In genomic region chr13:20127263-20127562, GRCh38 we compare ENCODE assay signal across 7 cellular contexts. TPM values are rescaled to one million over a fixed set of nuclear protein-coding genes. Genes with fewer than 3 reads are reported as not detected.
DNase-seq lines count a peak whose midpoint lies in the region; ATAC-seq and TF ChIP-seq lines count a peak whose summit lies in the region.

No MANE protein-coding gene starts in this region.

- H3K4me2 ChIP-seq in GM23248 (ENCODE audit: unreplicated experiment) (peak overlapping the region; percentile 85), OCI-LY3 (ENCODE audit: low read length) (peak overlapping the region; percentile 88)

- no peaks in the 10 kb centered on the region for H3K9me2 ChIP-seq in GM23248 (ENCODE audit: insufficient read depth)

- 28 to 31% methylated on average over 6 of the region's 6 CpGs for WGBS in GM23248 (ENCODE audit: low coverage in 1 of 2, low lambda C conversion rate in 2 of 2, missing lambda C conversion rate in 2 of 2), 2 experiments
- WGBS in esophagus muscularis mucosa, result 28% methylated on average over 6 of the region's 6 CpGs

- H3K4me3 ChIP-seq in GM23248 (peak overlapping the region; percentile 69), OCI-LY3 (ENCODE audit: low read length) (peak overlapping the region; percentile 87), esophagus muscularis mucosa (peak overlapping the region; percentile 63 to 75 (median 66))

- ATAC-seq in HG02970 (IDR thresholded peaks at IDR 0.05; ENCODE audit: low FRiP score, unreplicated experiment), result no peak

- H3K27ac ChIP-seq in GM23248 (peak overlapping the region; percentile 70), OCI-LY3 (ENCODE audit: low read length) (no peak overlapping the region), esophagus muscularis mucosa (replicated peaks in 1 of 4) (peak overlapping the region; percentile 83 to 89 (median 86))

- H3K9me3 ChIP-seq in GM23248 (ENCODE audit: low read depth) (no peaks in the 10 kb centered on the region), OCI-LY3 (ENCODE audit: insufficient read depth, low read length) (no peaks in the 10 kb centered on the region), esophagus muscularis mucosa (no peaks in the 10 kb centered on the region)

- no peak for TF ChIP-seq EP300 in esophagus muscularis mucosa (IDR thresholded peaks at IDR 0.05)

- H3K9ac ChIP-seq in GM23248 (peak overlapping the region; percentile 89), OCI-LY3 (ENCODE audit: low read length) (peak overlapping the region; percentile 69)

- peak overlapping the region; percentile 94 for H2AFZ ChIP-seq in GM23248
- H2AFZ ChIP-seq in OCI-LY3 (ENCODE audit: low read depth, low read length), result peak overlapping the region; percentile 91

- H3F3A ChIP-seq in GM23248 (ENCODE audit: insufficient read depth), result peaks cover 19% of the 10 kb centered on the region

- TF ChIP-seq POLR2A in esophagus muscularis mucosa (IDR thresholded peaks at IDR 0.05; ENCODE audit: low read depth), result no peak

- H3K36me3 ChIP-seq in GM23248 (ENCODE audit: low read depth), result no peaks in the 10 kb centered on the region
- no peaks in the 10 kb centered on the region for H3K36me3 ChIP-seq in OCI-LY3 (replicated peaks; ENCODE audit: low read depth, low read length)
- H3K36me3 ChIP-seq in esophagus muscularis mucosa, result no peaks in the 10 kb centered on the region

- H3K27me3 ChIP-seq in GM23248 (replicated peaks; ENCODE audit: insufficient read depth), result no peaks in the 10 kb centered on the region
- H3K27me3 ChIP-seq in OCI-LY3 (ENCODE audit: low read depth, low read length), result peaks cover 30% of the 10 kb centered on the region
- H3K27me3 ChIP-seq in esophagus muscularis mucosa, result peaks cover 0 to 19% (median 0%) of the 10 kb centered on the region in 4 donors

- no peak for DNase-seq in GM23248
- DNase-seq in esophagus muscularis mucosa (ENCODE audit: extremely low spot score), result no peak
- peak; percentile 16 for DNase-seq in posterior vena cava (ENCODE audit: low spot score)
- no peak for DNase-seq in middle frontal gyrus (ENCODE audit: extremely low spot score, low spot score)
- DNase-seq in NCI-H187 treated with DMSO at 0.1 percent for 48 hours (lab: John Stamatoyannopoulos, UW), result no peak

- TF ChIP-seq CTCF in OCI-LY3 (IDR thresholded peaks at IDR 0.05; ENCODE audit: low read depth, low read length) (no peak), esophagus muscularis mucosa (IDR thresholded peaks at IDR 0.05) (no peak)

- H4K20me1 ChIP-seq in GM23248 (ENCODE audit: insufficient read depth), result no peaks in the 10 kb centered on the region
- no peaks in the 10 kb centered on the region for H4K20me1 ChIP-seq in OCI-LY3 (ENCODE audit: insufficient read depth, low read length)

- H3K79me2 ChIP-seq in GM23248 (ENCODE audit: insufficient read depth) (no peaks in the 10 kb centered on the region), OCI-LY3 (ENCODE audit: low read length) (no peaks in the 10 kb centered on the region)

- in situ Hi-C loops in GM23248 (cut with MboI), result no loop called here

- intact Hi-C loops in esophagus muscularis mucosa (cut with DNase I), result no loop called here
- intact Hi-C loops in posterior vena cava (cut with DNase I), result no loop called here

- H3K4me1 ChIP-seq in GM23248 (ENCODE audit: insufficient read depth) (peaks cover 16% of the 10 kb centered on the region), OCI-LY3 (ENCODE audit: low read length) (peaks cover 9% of the 10 kb centered on the region), esophagus muscularis mucosa (peaks cover 25 to 42% (median 40%) of the 10 kb centered on the region in 4 donors)

RNA-seq across cellular contexts. Expression of gene GJA3, which starts 33.6 kb away (rescaled TPM):
- total RNA-seq in GM23248 (2014; rRNA removed; shearing (Covaris generic)), result 5.5 and 5.8 TPM in 2 replicates
- polyA plus RNA-seq in GM23248 (2016; fragmentation: Nextera tagmentation; extraction: Ambion mirVana), result 1.9 and 2.1 TPM in 2 replicates
- not detected for total RNA-seq in esophagus muscularis mucosa
- total RNA-seq in posterior vena cava, result not detected
